In the genomic region with DNA sequence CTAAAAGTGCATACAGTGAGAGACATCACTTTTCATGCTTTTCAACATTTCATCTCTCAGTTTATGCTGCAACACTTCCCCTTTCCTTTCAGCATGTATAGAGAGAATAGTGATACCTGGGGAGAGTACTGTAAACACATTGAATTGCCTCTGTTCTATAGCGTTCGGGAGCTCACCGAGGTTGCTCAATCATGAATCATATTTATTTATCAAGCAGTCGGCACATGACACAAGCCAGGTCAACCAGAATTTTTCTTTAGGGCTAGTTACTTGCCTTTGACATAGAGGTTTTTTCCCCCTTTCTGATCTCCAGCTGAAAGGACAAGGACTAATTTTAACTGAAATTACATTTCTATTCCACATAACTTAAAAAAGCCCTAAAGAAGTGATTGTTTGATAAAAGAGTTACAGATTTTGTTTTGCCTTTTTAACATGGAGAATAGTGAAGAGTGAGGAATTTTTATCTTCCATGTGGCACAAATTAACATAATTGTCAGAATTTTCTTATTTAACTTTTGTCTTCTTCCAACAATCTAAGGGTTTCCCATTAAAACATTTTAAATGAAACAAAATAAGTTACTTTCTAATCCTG, we compare ENCODE assay signal across 21 cellular contexts.
DNase-seq lines count a peak whose midpoint lies in the region; ATAC-seq and TF ChIP-seq lines count a peak whose summit lies in the region.
"Had no signal": no experiment of that assay in that cellular context is flagged by ENCODE, and none has a peak within 500 bp of the region (broad histone marks: within the 10 kb centered on the region; RNA-seq: fewer than 3 reads in every experiment).

No MANE protein-coding gene starts in this region.

- no peak overlapping the region for H3K4me3 ChIP-seq in ascending aorta
- H3K4me3 ChIP-seq: colonic mucosa, K562, stomach, upper lobe of left lung had no signal

- no peaks in the 10 kb centered on the region for H3K36me3 ChIP-seq in ascending aorta
- H3K36me3 ChIP-seq: colonic mucosa, stomach, upper lobe of left lung had no signal

- no peaks in the 10 kb centered on the region for H3K9me3 ChIP-seq in ascending aorta
- H3K9me3 ChIP-seq: colonic mucosa, stomach, upper lobe of left lung had no signal

- no peaks in the 10 kb centered on the region for H3K27me3 ChIP-seq in ascending aorta
- H3K27me3 ChIP-seq: colonic mucosa, stomach, upper lobe of left lung had no signal

- no peak for TF ChIP-seq CTCF in ascending aorta (IDR thresholded peaks at IDR 0.05)

- intact Hi-C loops in ascending aorta (cut with DNase I), result no loop called here

- no peaks in the 10 kb centered on the region for H3K4me1 ChIP-seq in ascending aorta
- H3K4me1 ChIP-seq: colonic mucosa, stomach, upper lobe of left lung had no signal

- H3K27ac ChIP-seq in ascending aorta, result no peak overlapping the region
- H3K27ac ChIP-seq: C4-2B, colonic mucosa, stomach, upper lobe of left lung had no signal

- ATAC-seq in esophagus mucosa (peak; percentile 48), GM21619 (IDR thresholded peaks at IDR 0.05; ENCODE audit: unreplicated experiment) (no peak)
- ATAC-seq: K562, left colon had no signal

- DNase-seq in NCI-H2227 treated with DMSO at 0.1 percent for 48 hours (lab: John Stamatoyannopoulos, UW) (peak; percentile 22), NCI-H2227 (lab: John Stamatoyannopoulos, UW; ENCODE audit: unreplicated experiment) (no peak), HuH-7.5 (ENCODE audit: low spot score) (peak; percentile 23), OCI-M1 (lab: John Stamatoyannopoulos, UW) (peak; percentile 26), ascending aorta (ENCODE audit: low spot score in 2 of 2) (no peak)
- DNase-seq in stimulated activated CD4-positive, alpha-beta T cell treated with anti-CD3 and anti-CD28 coated beads, Interleukin-4, amount 100 ng/mL, for 4 hours, result no peak
- DNase-seq: activated CD4-positive, alpha-beta T cell treated with anti-CD3 and anti-CD28 coated beads, Interleukin-2, amount 50 U/mL, for 4 hours; activated T-cell treated with anti-CD3 and anti-CD28 coated beads for 4 hours; colonic mucosa; DND-41; GOT3; left colon; nephron progenitor cell; posterior cingulate gyrus; stimulated activated CD4-positive, alpha-beta T cell treated with anti-CD3 and anti-CD28 coated beads, Interleukin-2, amount 100 ng/mL, for 24 hours; stomach; upper lobe of left lung had no signal

Comparison
In these comparisons a context has a peak if more than half of its experiments do, and no peak if none do; other contexts are left out.
1. DNase-seq: peak in NCI-H2227 treated with DMSO at 0.1 percent for 48 hours (single experiment), HuH-7.5 (single experiment) and OCI-M1 (single experiment); none in NCI-H2227 (single experiment), stimulated activated CD4-positive, alpha-beta T cell treated with anti-CD3 and anti-CD28 coated beads, Interleukin-4, amount 100 ng/mL, for 4 hours (0 of 2) and ascending aorta (0 of 2).